ENCODE assay signal across 22 cellular contexts in the genomic region with DNA sequence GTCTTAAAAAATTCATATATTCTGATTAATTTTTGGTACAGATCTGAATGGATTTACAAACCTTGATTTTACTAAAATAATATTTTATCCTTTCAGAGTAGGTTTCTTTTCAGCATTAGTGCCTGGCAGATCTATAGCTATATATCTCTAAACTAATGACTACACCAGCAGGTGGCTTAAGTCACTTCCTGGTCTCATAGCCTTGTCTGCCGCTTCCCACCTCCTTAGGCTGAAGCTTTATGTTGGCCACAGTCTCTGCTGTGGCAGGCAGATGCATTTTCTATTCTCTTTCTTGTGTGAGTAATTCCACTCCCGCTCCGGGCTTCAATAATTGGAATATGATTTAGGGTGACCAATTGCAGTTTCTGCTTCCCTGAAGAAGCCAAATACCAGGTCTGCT.
"Had no signal": no experiment of that assay in that cellular context is flagged by ENCODE, and none has a peak within 500 bp of the region (broad histone marks: within the 10 kb centered on the region; RNA-seq: fewer than 3 reads in every experiment).

No MANE protein-coding gene starts in this region.

- H3K27ac ChIP-seq: epithelial cell of prostate, hepatocyte, left lung, prostate gland, right atrium auricular region, tibial artery, uterus had no signal

- H3K27me3 ChIP-seq: hepatocyte, left lung, right atrium auricular region, tibial artery, uterus had no signal

- H3K79me2 ChIP-seq: hepatocyte had no signal

- H3K4me3 Mint-ChIP-seq: activated CD4-positive, alpha-beta T cell treated with anti-CD3 and anti-CD28 coated beads for 36 hours; activated CD8-positive, alpha-beta memory T cell treated with anti-CD3 and anti-CD28 coated beads, Interleukin-2, amount 10 ng/mL, durations not matched to agents 7 days and 5 days; activated T-cell treated with anti-CD3 and anti-CD28 coated beads, Interleukin-2, amount 50 U/mL, for 24 hours; brain; effector memory CD8-positive, alpha-beta T cell; nephron progenitor cell had no signal

- H3K4me1 Mint-ChIP-seq: activated CD4-positive, alpha-beta T cell treated with anti-CD3 and anti-CD28 coated beads for 36 hours; activated CD8-positive, alpha-beta memory T cell treated with anti-CD3 and anti-CD28 coated beads, Interleukin-2, amount 10 ng/mL, durations not matched to agents 7 days and 5 days; brain; nephron progenitor cell had no signal

- H3K4me3 ChIP-seq: hepatocyte, left lung, prostate gland, right atrium auricular region, tibial artery, uterus had no signal

- H3K27me3 Mint-ChIP-seq: activated CD4-positive, alpha-beta T cell treated with anti-CD3 and anti-CD28 coated beads for 36 hours; activated CD8-positive, alpha-beta memory T cell treated with anti-CD3 and anti-CD28 coated beads, Interleukin-2, amount 10 ng/mL, durations not matched to agents 7 days and 5 days; activated T-cell treated with anti-CD3 and anti-CD28 coated beads, Interleukin-2, amount 50 U/mL, for 24 hours; effector memory CD8-positive, alpha-beta T cell had no signal

- H3K4me1 ChIP-seq: left lung, prostate gland, right atrium auricular region, tibial artery, uterus had no signal

- H3K36me3 ChIP-seq: left lung, prostate gland, right atrium auricular region, tibial artery, uterus had no signal

- DNase-seq: activated CD4-positive, alpha-beta T cell treated with anti-CD3 and anti-CD28 coated beads for 36 hours; activated CD4-positive, alpha-beta T cell treated with anti-CD3 and anti-CD28 coated beads, Interleukin-2, amount 50 U/mL, for 48 hours; activated CD8-positive, alpha-beta memory T cell treated with anti-CD3 and anti-CD28 coated beads, Interleukin-2, amount 10 ng/mL, durations not matched to agents 7 days and 5 days; activated naive CD4-positive, alpha-beta T cell treated with Interleukin-2 at 50 U/mL for 16 hours; activated T-cell treated with anti-CD3 and anti-CD28 coated beads, Interleukin-2, amount 50 U/mL, for 24 hours; caudate nucleus; effector memory CD8-positive, alpha-beta T cell; foreskin fibroblast; kidney; left lung; nephron progenitor cell; stimulated activated naive CD8-positive, alpha-beta T cell treated with anti-CD3 and anti-CD28 coated beads, Interleukin-15, Interleukin-2, amounts not matched to agents 100 U/mL and 50 U/mL, for 24 hours; substantia nigra; T-helper 2 cell; tibial artery; uterus had no signal

- H3K4me2 ChIP-seq: hepatocyte had no signal

- H3K36me3 Mint-ChIP-seq: activated CD8-positive, alpha-beta memory T cell treated with anti-CD3 and anti-CD28 coated beads, Interleukin-2, amount 10 ng/mL, durations not matched to agents 7 days and 5 days; brain had no signal

- H3K27ac Mint-ChIP-seq: activated CD4-positive, alpha-beta T cell treated with anti-CD3 and anti-CD28 coated beads for 36 hours; activated CD8-positive, alpha-beta memory T cell treated with anti-CD3 and anti-CD28 coated beads, Interleukin-2, amount 10 ng/mL, durations not matched to agents 7 days and 5 days; activated T-cell treated with anti-CD3 and anti-CD28 coated beads, Interleukin-2, amount 50 U/mL, for 24 hours; activated T-helper 2 cell treated with anti-CD3 and anti-CD28 coated beads, Interferon-gamma antibody, Interleukin-2, Interleukin-4, amounts not matched to agents 10 μg/mL and 5 μg/mL and 100 μg/mL, durations not matched to agents 14 hours and 24 hours and 36 hours; brain; effector memory CD8-positive, alpha-beta T cell; nephron progenitor cell had no signal

- ATAC-seq: activated CD4-positive, alpha-beta T cell treated with anti-CD3 and anti-CD28 coated beads for 36 hours; activated CD8-positive, alpha-beta memory T cell treated with anti-CD3 and anti-CD28 coated beads, Interleukin-2, amount 10 ng/mL, durations not matched to agents 7 days and 5 days; effector memory CD8-positive, alpha-beta T cell; left lung; stimulated activated naive CD8-positive, alpha-beta T cell treated with anti-CD3 and anti-CD28 coated beads, Interleukin-15, Interleukin-2, amounts not matched to agents 100 U/mL and 50 U/mL, for 24 hours had no signal

- H2AFZ ChIP-seq: hepatocyte had no signal

- H3K9me3 ChIP-seq: prostate gland, tibial artery, uterus had no signal
